In the genomic region with DNA sequence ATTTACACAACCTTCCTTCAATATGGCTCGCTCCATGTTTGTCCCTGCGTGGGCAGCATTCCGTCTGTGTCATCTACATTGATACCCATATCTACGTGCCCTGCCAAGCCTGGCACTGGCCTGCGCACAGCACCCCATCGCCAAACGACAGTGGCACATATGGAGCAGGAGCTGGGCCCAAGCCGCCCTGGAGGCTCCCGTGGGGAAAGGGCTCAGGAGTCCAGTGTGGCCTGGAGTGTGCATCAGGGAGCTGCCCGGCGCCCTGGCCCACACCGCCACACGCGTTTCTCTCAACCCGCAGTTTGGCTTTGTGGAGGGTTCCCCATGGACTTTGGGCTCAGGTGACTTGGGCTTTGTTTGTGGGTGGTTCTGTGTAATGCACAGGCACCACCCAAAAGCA, we compare ENCODE assay signal across 24 cellular contexts.
DNase-seq lines count a peak whose midpoint lies in the region; ATAC-seq and TF ChIP-seq lines count a peak whose summit lies in the region.
"Had no signal": no experiment of that assay in that cellular context is flagged by ENCODE, and none has a peak within 500 bp of the region (broad histone marks: within the 10 kb centered on the region; RNA-seq: fewer than 3 reads in every experiment).

No MANE protein-coding gene starts in this region.

- H3K4me1 ChIP-seq in heart left ventricle (peaks cover 0 to 17% (median 0%) of the 10 kb centered on the region in 12 donors), osteoblast (ENCODE audit: insufficient read depth, low read length) (no peaks in the 10 kb centered on the region)
- H3K4me1 ChIP-seq: A549, BE2C, HAP-1 had no signal

- H3K27ac ChIP-seq in heart left ventricle (no peak overlapping the region), coronary artery (no peak overlapping the region), osteoblast (ENCODE audit: low read depth, low read length) (no peak overlapping the region), dorsolateral prefrontal cortex (no peak overlapping the region)
- H3K27ac ChIP-seq: A549; BLaER1 treated with 17β-estradiol and CSF1 and Interleukin-3, amounts not matched to agents 10 nM and 100 nM; GM23248 had no signal

- WGBS in heart left ventricle, 4 donors = 92 to 97% (median 95%) methylated on average over 15 of the region's 15 CpGs

- ATAC-seq in heart left ventricle (no peak), HG02571 (IDR thresholded peaks at IDR 0.05; ENCODE audit: unreplicated experiment) (no peak)
- ATAC-seq: A549, GM12878 had no signal

- no peaks in the 10 kb centered on the region for H3K36me3 ChIP-seq in heart left ventricle
- H3K36me3 ChIP-seq in H7 (replicated peaks; ENCODE audit: control insufficient read depth, insufficient read depth, low read length) = no peaks in the 10 kb centered on the region
- H3K36me3 ChIP-seq in osteoblast (ENCODE audit: insufficient read depth, low read length) = no peaks in the 10 kb centered on the region
- H3K36me3 ChIP-seq: BE2C, HAP-1 had no signal

- H2AFZ ChIP-seq in osteoblast (ENCODE audit: low read length) = no peak overlapping the region
- H2AFZ ChIP-seq: GM23248 had no signal

- H3K4me2 ChIP-seq in osteoblast (ENCODE audit: insufficient read depth, low read length) = no peak overlapping the region
- H3K4me2 ChIP-seq: A549; BLaER1 treated with 17β-estradiol and CSF1 and Interleukin-3, amounts not matched to agents 10 nM and 100 nM had no signal

- H3K79me2 ChIP-seq in osteoblast (ENCODE audit: insufficient read depth, low read length) = no peaks in the 10 kb centered on the region

- peaks cover 0 to 11% (median 0%) of the 10 kb centered on the region in 12 donors for H3K9me3 ChIP-seq in heart left ventricle
- peaks cover 3% of the 10 kb centered on the region for H3K9me3 ChIP-seq in osteoblast (ENCODE audit: low read depth, low read length)
- H3K9me3 ChIP-seq: HAP-1 had no signal

- DNase-seq in cardiac septum (ENCODE audit: low spot score) = peak; percentile 29
- no peak for DNase-seq in heart left ventricle
- peak; percentile 37 for DNase-seq in H7
- peak; percentile 29 for DNase-seq in coronary artery (ENCODE audit: low spot score)
- peak; percentile 62 for DNase-seq in osteoblast (ENCODE audit: insufficient read length, low spot score, missing footprints)
- DNase-seq in NOMO-1 treated with DMSO at 0.1 percent for 48 hours (lab: John Stamatoyannopoulos, UW; ENCODE audit: unreplicated experiment) = no peak
- no peak for DNase-seq in dorsolateral prefrontal cortex
- DNase-seq: 8988T; ACHN; AML-193; BE2C; CD4-positive, alpha-beta T cell; CD8-positive, alpha-beta memory T cell; DMS 273 treated with DMSO at 0.1 percent for 48 hours; DMS79; EL; GDM1; GM23248; HFFc6 had no signal

- H3K4me3 ChIP-seq in heart left ventricle (no peak overlapping the region), H7 (ENCODE audit: insufficient read depth, low read depth, low read length) (no peak overlapping the region), coronary artery (no peak overlapping the region), osteoblast (ENCODE audit: insufficient read depth, low read length) (no peak overlapping the region), dorsolateral prefrontal cortex (no peak overlapping the region)
- H3K4me3 ChIP-seq: A549; BLaER1 treated with 17β-estradiol and CSF1 and Interleukin-3, amounts not matched to agents 10 nM and 100 nM; GM12878; GM23248; HAP-1 had no signal

- H3K27me3 ChIP-seq in heart left ventricle (peaks cover 0 to 29% (median 12%) of the 10 kb centered on the region in 9 donors), H7 (ENCODE audit: control insufficient read depth, insufficient read depth, low read length) (no peaks in the 10 kb centered on the region), osteoblast (ENCODE audit: insufficient read depth, low read length) (no peaks in the 10 kb centered on the region), dorsolateral prefrontal cortex (peaks cover 0 to 3% (median 0%) of the 10 kb centered on the region in 45 donors)
- H3K27me3 ChIP-seq: BE2C; BLaER1 treated with 17β-estradiol and CSF1 and Interleukin-3, amounts not matched to agents 10 nM and 100 nM had no signal

- no peaks in the 10 kb centered on the region for H4K20me1 ChIP-seq in osteoblast (ENCODE audit: insufficient read depth, low read length)
- H4K20me1 ChIP-seq: BLaER1 treated with 17β-estradiol and CSF1 and Interleukin-3, amounts not matched to agents 10 nM and 100 nM had no signal

- no peak for TF ChIP-seq POLR2A in heart left ventricle (IDR thresholded peaks at IDR 0.05)

- intact Hi-C loops in cardiac septum (cut with DNase I) (no loop called here), heart left ventricle (cut with DNase I) (no loop called here), dorsolateral prefrontal cortex (cut with DNase I) (no loop called here)

- TF ChIP-seq CTCF in heart left ventricle (IDR thresholded peaks at IDR 0.05) (no peak), coronary artery (IDR thresholded peaks at IDR 0.05) (no peak), osteoblast (IDR thresholded peaks at IDR 0.05; ENCODE audit: extremely low read depth, low read depth, low read length) (no peak), dorsolateral prefrontal cortex (IDR thresholded peaks at IDR 0.05 in 54 of 56, conservative IDR thresholded peaks at IDR 0.05 in 2 of 56; ENCODE audit: low read depth in 1 of 56, partially characterized antibody in 56 of 56) (no peak)

Comparison
In these comparisons a context has a peak if more than half of its experiments do, and no peak if none do; other contexts are left out.
1. DNase-seq: peak in cardiac septum (single experiment), H7 (single experiment), coronary artery (single experiment) and osteoblast (single experiment); none in heart left ventricle (0 of 5), NOMO-1 treated with DMSO at 0.1 percent for 48 hours (single experiment) and dorsolateral prefrontal cortex (0 of 10).